8 cellular contexts compared by ENCODE assay signal in the genomic region with DNA sequence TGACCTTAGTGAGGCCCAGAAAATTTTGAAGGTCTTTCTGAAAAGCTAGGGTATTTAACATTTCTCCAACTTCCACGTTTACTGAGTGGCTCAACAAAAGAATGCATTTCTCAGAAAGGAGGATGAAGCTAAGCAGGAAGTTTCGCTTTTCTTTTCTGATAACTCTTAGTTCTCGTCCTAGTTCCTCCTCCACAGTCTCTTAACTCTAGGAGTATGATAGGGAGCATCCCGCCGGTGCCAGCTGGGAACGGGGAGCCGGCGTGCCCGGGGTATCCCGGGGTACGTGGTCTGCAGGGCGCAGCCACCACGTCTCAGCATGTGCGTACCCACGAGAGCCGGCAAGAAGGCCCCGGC. TPM values are rescaled to one million over a fixed set of nuclear protein-coding genes. Genes with fewer than 3 reads are reported as not detected.
DNase-seq lines count a peak whose midpoint lies in the region; ATAC-seq, FAIRE-seq and TF ChIP-seq lines count a peak whose summit lies in the region.

No MANE protein-coding gene starts in this region.

- no peaks in the 10 kb centered on the region for H3K27me3 ChIP-seq in SJSA1 (replicated peaks)

- H3K27ac ChIP-seq in SJSA1: peak overlapping the region; percentile 25

- DNase-seq in SJSA1 (ENCODE audit: low read depth in 1 of 2, low spot score in 2 of 2): no peak
- DNase-seq in fibroblast of pulmonary artery (ENCODE audit: low read depth): no peak
- DNase-seq in pons (ENCODE audit: low spot score): peak; percentile 29
- DNase-seq in NCI-H510A treated with DMSO at 0.1 percent for 48 hours (lab: John Stamatoyannopoulos, UW): no peak
- no peak for DNase-seq in superior temporal gyrus (ENCODE audit: extremely low spot score)
- no peak for DNase-seq in GM12891 (ENCODE audit: insufficient read length, low spot score)

- peaks cover 64% of the 10 kb centered on the region for H3K36me3 ChIP-seq in SJSA1

- H3K4me1 ChIP-seq in SJSA1 (replicated peaks): peaks cover 20% of the 10 kb centered on the region

- ATAC-seq in GM18519 (IDR thresholded peaks at IDR 0.05; ENCODE audit: low FRiP score, unreplicated experiment): peak; percentile 14
- ATAC-seq in HG02678 (IDR thresholded peaks at IDR 0.05; ENCODE audit: unreplicated experiment): peak; percentile 20

- no peaks in the 10 kb centered on the region; the same call in 1 of the 2 replicates for H3K9me3 ChIP-seq in SJSA1 (replicated peaks)

- no peak for FAIRE-seq in GM12891 (lab: Jason Lieb, UNC)

- H3K4me3 ChIP-seq in SJSA1: peak overlapping the region; percentile 76
- H3K4me3 ChIP-seq in fibroblast of pulmonary artery (replicated peaks; ENCODE audit: low read depth, low read length): peak overlapping the region; percentile 96

- TF ChIP-seq POLR2A in GM12891 (IDR thresholded peaks at IDR 0.05; ENCODE audit: low read depth, low read length): no peak

- TF ChIP-seq CTCF in fibroblast of pulmonary artery (IDR thresholded peaks at IDR 0.05; ENCODE audit: low read length, missing control alignments): no peak

TF ChIP-seq in GM12891, 5 proteins besides CTCF, POLR2A, EP300 and RAD21:
- TF ChIP-seq TAF1 (IDR thresholded peaks at IDR 0.05; ENCODE audit: low read depth, low read length): no peak
- no peak for TF ChIP-seq POLR2AphosphoS5 (IDR thresholded peaks at IDR 0.05; ENCODE audit: low read depth, low read length)
- no peak for TF ChIP-seq POU2F2 (IDR thresholded peaks at IDR 0.05; ENCODE audit: low read depth, low read length)
- no peak for TF ChIP-seq PAX5 (IDR thresholded peaks at IDR 0.05; ENCODE audit: insufficient read depth, low read length, severe bottlenecking)
- no peak for TF ChIP-seq SPI1 (IDR thresholded peaks at IDR 0.05; ENCODE audit: low read depth, low read length)

RNA-seq across cellular contexts. Expression of a gene that starts 0.3 kb away (rescaled TPM):
- 156 and 232 TPM in 2 replicates for total RNA-seq in SJSA1 (2014; rRNA removed; shearing (Covaris generic))
- 139 TPM for polyA plus RNA-seq in GM12891 (2012; ENCODE audit: low read depth, missing spikeins)

RNA-seq across cellular contexts. Expression of a gene that starts 0.5 kb away (rescaled TPM):
- 75.5 and 83.2 TPM in 2 replicates for total RNA-seq in SJSA1 (2014; rRNA removed; shearing (Covaris generic))
- 72.1 TPM for polyA plus RNA-seq in GM12891 (2012; ENCODE audit: low read depth, missing spikeins)

RNA-seq across cellular contexts. Expression of a gene that starts 24.0 kb away (rescaled TPM):
- total RNA-seq in SJSA1 (2014; rRNA removed; shearing (Covaris generic)): 49.2 and 62.0 TPM in 2 replicates
- polyA plus RNA-seq in GM12891 (2012; ENCODE audit: low read depth, missing spikeins): 21.3 TPM

RNA-seq across cellular contexts. Expression of a gene that starts 29.7 kb away (rescaled TPM):
- total RNA-seq in SJSA1 (2014; rRNA removed; shearing (Covaris generic)): not detected in 2 replicates
- not detected for polyA plus RNA-seq in GM12891 (2012; ENCODE audit: low read depth, missing spikeins)

RNA-seq across cellular contexts. Expression of a gene that starts 54.1 kb away (rescaled TPM):
- total RNA-seq in SJSA1 (2014; rRNA removed; shearing (Covaris generic)): not detected in 2 replicates
- not detected for polyA plus RNA-seq in GM12891 (2012; ENCODE audit: low read depth, missing spikeins)
